In genomic region chr21:14383596-14384210, GRCh38 we compare ENCODE assay signal across 8 cellular contexts. TPM values are rescaled to one million over a fixed set of nuclear protein-coding genes. Genes with fewer than 3 reads are reported as not detected.
DNase-seq lines count a peak whose midpoint lies in the region; ATAC-seq and TF ChIP-seq lines count a peak whose summit lies in the region.

No MANE protein-coding gene starts in this region.

- H3K27ac ChIP-seq in gastroesophageal sphincter, result peak overlapping the region; percentile 88 to 94 (median 90)

- peaks cover under 1% of the 10 kb centered on the region for H3K27me3 Mint-ChIP-seq in activated B cell treated with CpG ODN at 0.5 μM for 24 hours

- CTCF ChIA-PET in activated B cell treated with CpG ODN at 0.5 μM for 24 hours (lab: Charles Lee), result interaction anchor here (0.6 kb wide), 1 partner anchor 390 kb away, joined by 4 read pairs; no protein-coding TSS in a partner anchor

- 8 to 9% methylated on average over 7 to 12 of the region's 21 CpGs for WGBS in gastroesophageal sphincter (ENCODE audit: low coverage in 1 of 2), 2 donors

- peak overlapping the region; percentile 97 for H3K27ac Mint-ChIP-seq in activated B cell treated with CpG ODN at 0.5 μM for 24 hours

- DNase-seq in NCI-H1092 treated with DMSO at 0.1 percent for 48 hours (lab: John Stamatoyannopoulos, UW) (peak; percentile 58), NCI-H1092 (lab: John Stamatoyannopoulos, UW) (no peak), activated B cell treated with CpG ODN at 0.5 μM for 24 hours (no peak), pons (ENCODE audit: low spot score) (peak; percentile 70), amniotic stem cell (lab: John Stamatoyannopoulos, UW) (no peak)

- H3K36me3 Mint-ChIP-seq in activated B cell treated with CpG ODN at 0.5 μM for 24 hours (ENCODE audit: low read depth), result peaks cover 18% of the 10 kb centered on the region

- no peaks in the 10 kb centered on the region for H3K9me3 Mint-ChIP-seq in activated B cell treated with CpG ODN at 0.5 μM for 24 hours

- peak overlapping the region; percentile 77 to 92 for H3K4me3 ChIP-seq in gastroesophageal sphincter

- peaks cover 37% of the 10 kb centered on the region for H3K4me1 Mint-ChIP-seq in activated B cell treated with CpG ODN at 0.5 μM for 24 hours

- no peaks in the 10 kb centered on the region for H3K27me3 ChIP-seq in gastroesophageal sphincter

- POLR2A ChIA-PET in activated B cell treated with CpG ODN at 0.5 μM for 24 hours (lab: Charles Lee), result interaction anchor here (0.5 to 1.5 kb wide), 3 partner anchors 97 to 681 kb away, joined by 3 to 10 read pairs (median 3); partner anchors contain the start of gene NRIP1

- intact Hi-C loops in activated B cell treated with CpG ODN at 0.5 μM for 24 hours (cut with micrococcal nuclease), result loop anchor here (1.0 to 10.0 kb wide), 12 partner anchors 20 to 1349 kb away; partner anchors contain the start of gene RBM11

- peak; percentile 35 for ATAC-seq in GM21515 (IDR thresholded peaks at IDR 0.05; ENCODE audit: unreplicated experiment)
- ATAC-seq in HG03575 (IDR thresholded peaks at IDR 0.05; ENCODE audit: extremely low read depth, insufficient number of reproducible peaks, low FRiP score, unreplicated experiment), result peak; percentile 2
- ATAC-seq in activated B cell treated with CpG ODN at 0.5 μM for 24 hours (ENCODE audit: low read depth), result peak; percentile 12
- peak; percentile 63 for ATAC-seq in gastroesophageal sphincter

- no peaks in the 10 kb centered on the region for H3K9me3 ChIP-seq in gastroesophageal sphincter

- TF ChIP-seq CTCF in activated B cell treated with CpG ODN at 0.5 μM for 24 hours (IDR thresholded peaks at IDR 0.05) (no peak), gastroesophageal sphincter (IDR thresholded peaks at IDR 0.05) (no peak)

- TF ChIP-seq EP300 in gastroesophageal sphincter (IDR thresholded peaks at IDR 0.05), result no peak

- peaks cover 0 to 38% (median 3%) of the 10 kb centered on the region in 3 donors for H3K4me1 ChIP-seq in gastroesophageal sphincter

- H3K4me3 Mint-ChIP-seq in activated B cell treated with CpG ODN at 0.5 μM for 24 hours, result peak overlapping the region; percentile 98

- peak in 1 of 2 donors; percentile 14 for TF ChIP-seq POLR2A in gastroesophageal sphincter (IDR thresholded peaks at IDR 0.05)

- no peaks in the 10 kb centered on the region for H3K36me3 ChIP-seq in gastroesophageal sphincter

RNA-seq across cellular contexts. Expression of gene HSPA13, which starts 0.8 kb away (rescaled TPM):
- total RNA-seq in activated B cell treated with CpG ODN at 0.5 μM for 24 hours (17.0 and 17.8 TPM in 2 replicates), gastroesophageal sphincter (10 to 100 TPM; 14.1 to 23.8 (median 18.4) TPM)

Comparison
In these comparisons a context has a peak if more than half of its experiments do, and no peak if none do; other contexts are left out.
1. DNase-seq: peak in NCI-H1092 treated with DMSO at 0.1 percent for 48 hours (single experiment) and pons (single experiment); none in NCI-H1092 (single experiment), activated B cell treated with CpG ODN at 0.5 μM for 24 hours (single experiment) and amniotic stem cell (single experiment).
2. ATAC-seq: peak in every context shown above with its lines; median percentile 63 in gastroesophageal sphincter; 35 in GM21515; 12 in activated B cell treated with CpG ODN at 0.5 μM for 24 hours; 2 in HG03575.